8 cellular contexts compared by ENCODE assay signal in the genomic region with DNA sequence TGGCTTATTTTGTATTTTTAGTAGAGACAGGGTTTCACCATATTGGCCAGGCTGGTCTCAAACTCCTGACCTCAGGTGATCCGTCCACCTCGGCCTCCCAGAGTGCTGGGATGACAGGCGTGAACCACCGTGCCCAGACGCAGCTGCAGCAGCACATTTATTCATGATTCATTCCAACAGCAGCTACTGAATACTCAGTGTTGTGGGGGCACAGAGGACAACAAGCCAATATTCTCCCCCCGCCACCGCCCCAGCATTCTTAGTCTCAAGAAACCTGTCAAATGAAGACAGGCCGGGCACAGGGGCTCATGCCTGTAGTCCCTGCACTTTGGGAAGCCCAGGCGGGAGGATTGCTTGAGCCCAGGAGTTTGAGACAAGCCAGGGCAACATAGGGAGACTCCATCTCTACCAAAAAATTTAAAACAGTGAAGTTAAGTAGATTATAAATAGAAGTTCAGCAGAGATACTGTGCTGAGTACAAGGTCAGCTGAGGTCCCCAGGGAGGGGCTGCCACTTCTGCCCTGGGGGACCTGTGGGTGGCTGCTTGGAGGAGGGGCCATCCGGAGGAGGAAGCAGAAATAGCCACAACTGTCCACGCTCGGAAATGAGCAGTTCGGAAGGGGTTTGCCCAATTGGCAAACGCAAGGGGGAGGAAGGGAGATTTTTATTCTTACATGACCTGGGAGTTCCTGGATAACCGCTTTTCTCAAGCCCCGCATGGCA. TPM values are rescaled to one million over a fixed set of nuclear protein-coding genes. Genes with fewer than 3 reads are reported as not detected.
DNase-seq lines count a peak whose midpoint lies in the region; ATAC-seq and TF ChIP-seq lines count a peak whose summit lies in the region.

No MANE protein-coding gene starts in this region.

- TF ChIP-seq CTCF in OCI-LY3 (IDR thresholded peaks at IDR 0.05; ENCODE audit: low read depth, low read length) (no peak), chondrocyte (IDR thresholded peaks at IDR 0.05) (no peak), mucosa of descending colon (IDR thresholded peaks at IDR 0.05) (no peak)

- H3K79me2 ChIP-seq in OCI-LY3 (ENCODE audit: low read length), result peaks cover 89% of the 10 kb centered on the region

- H3K4me3 ChIP-seq in OCI-LY3 (ENCODE audit: low read length) (peak overlapping the region; percentile 4), mucosa of descending colon (no peak overlapping the region)

- H3K27ac Mint-ChIP-seq in chondrocyte (ENCODE audit: unreplicated experiment), result peak overlapping the region; percentile 94

- H2AFZ ChIP-seq in OCI-LY3 (ENCODE audit: low read depth, low read length), result no peak overlapping the region

- peak overlapping the region; percentile 35 for H3K4me3 Mint-ChIP-seq in chondrocyte (ENCODE audit: unreplicated experiment)

- peak overlapping the region; percentile 28; the same call in 1 of the 2 replicates for H3K27ac ChIP-seq in OCI-LY3 (ENCODE audit: low read length)

- H3K36me3 Mint-ChIP-seq in chondrocyte (ENCODE audit: low read depth), result no peaks in the 10 kb centered on the region

- ATAC-seq in GM19395 (IDR thresholded peaks at IDR 0.05; ENCODE audit: unreplicated experiment), result peak; percentile 27
- no peak for ATAC-seq in mucosa of descending colon
- no peak for ATAC-seq in HG03039 (IDR thresholded peaks at IDR 0.05; ENCODE audit: unreplicated experiment)

- peak overlapping the region; percentile 64 for H3K4me2 ChIP-seq in OCI-LY3 (ENCODE audit: low read length)

- H3K4me1 ChIP-seq in OCI-LY3 (ENCODE audit: low read length) (peaks cover 56% of the 10 kb centered on the region), mucosa of descending colon (ENCODE audit: low read depth) (peaks cover 63% of the 10 kb centered on the region)

- no peaks in the 10 kb centered on the region for H3K9me3 ChIP-seq in OCI-LY3 (ENCODE audit: insufficient read depth, low read length)
- no peaks in the 10 kb centered on the region for H3K9me3 ChIP-seq in mucosa of descending colon

- no peak overlapping the region for H3K9ac ChIP-seq in OCI-LY3 (ENCODE audit: low read length)

- peak; percentile 14 for DNase-seq in ACHN
- no peak for DNase-seq in chondrocyte (ENCODE audit: low spot score)
- DNase-seq in mucosa of descending colon, result peak; percentile 53 to 85 (median 57)
- no peak for DNase-seq in GM03348 (ENCODE audit: low spot score)
- no peak for DNase-seq in NCI-H2107 (lab: John Stamatoyannopoulos, UW)

- H4K20me1 ChIP-seq in OCI-LY3 (ENCODE audit: insufficient read depth, low read length), result peaks cover 86% of the 10 kb centered on the region

- intact Hi-C loops in mucosa of descending colon (cut with DNase I, micrococcal nuclease), result no loop called here

- no peaks in the 10 kb centered on the region for H3K27me3 Mint-ChIP-seq in chondrocyte (ENCODE audit: low read depth)

- H3K4me1 Mint-ChIP-seq in chondrocyte (ENCODE audit: low read depth), result peaks cover 76% of the 10 kb centered on the region

- H3K27me3 ChIP-seq in OCI-LY3 (ENCODE audit: low read depth, low read length), result no peaks in the 10 kb centered on the region

- H3K9me3 Mint-ChIP-seq in chondrocyte (ENCODE audit: low read depth), result no peaks in the 10 kb centered on the region

- in situ Hi-C loops in ACHN (cut with HindIII; ENCODE audit: low pct_ligation_motif_present, low pct_unique_long_range_greater_than_20kb, low sequenced_read_pairs), result no loop called here

- peaks cover 13% of the 10 kb centered on the region for H3K36me3 ChIP-seq in OCI-LY3 (replicated peaks; ENCODE audit: low read depth, low read length)
- no peaks in the 10 kb centered on the region for H3K36me3 ChIP-seq in mucosa of descending colon (ENCODE audit: low read depth)

RNA-seq across cellular contexts. Expression of gene DOT1L, which starts 4.3 kb away (rescaled TPM):
- 24.0 to 26.2 TPM (median 24.9 TPM) in 3 replicates for total RNA-seq in chondrocyte
- 10 to 100 TPM; 38.1 to 48.1 (median 44.5) TPM for total RNA-seq in mucosa of descending colon

RNA-seq across cellular contexts. Expression of gene AP3D1, which starts 16.7 kb away (rescaled TPM):
- total RNA-seq in chondrocyte (139 to 157 TPM (median 144 TPM) in 3 replicates), mucosa of descending colon (100 to 1,000 TPM; 103 to 120 (median 103) TPM)

Comparison
In these comparisons a context has a peak if more than half of its experiments do, and no peak if none do; other contexts are left out.
1. DNase-seq: peak in ACHN (single experiment) and mucosa of descending colon (3 of 3); none in chondrocyte (single experiment), GM03348 (single experiment) and NCI-H2107 (single experiment).